22 cellular contexts compared by ENCODE assay signal in genomic region chr7:37289781-37290180, GRCh38.
DNase-seq lines count a peak whose midpoint lies in the region; ATAC-seq and TF ChIP-seq lines count a peak whose summit lies in the region.
"Had no signal": no experiment of that assay in that cellular context is flagged by ENCODE, and none has a peak within 500 bp of the region (broad histone marks: within the 10 kb centered on the region; RNA-seq: fewer than 3 reads in every experiment).

No MANE protein-coding gene starts in this region.

- H3K27me3 Mint-ChIP-seq in CD4-positive, alpha-beta T cell, result no peaks in the 10 kb centered on the region
- H3K27me3 Mint-ChIP-seq in IgD-negative memory B cell, result no peaks in the 10 kb centered on the region
- H3K27me3 Mint-ChIP-seq in activated B cell treated with CpG ODN at 0.5 μM for 24 hours, result no peaks in the 10 kb centered on the region
- no peaks in the 10 kb centered on the region for H3K27me3 Mint-ChIP-seq in naive thymus-derived CD8-positive, alpha-beta T cell
- peaks cover 9% of the 10 kb centered on the region for H3K27me3 Mint-ChIP-seq in type B pancreatic cell
- H3K27me3 Mint-ChIP-seq: activated CD8-positive, alpha-beta memory T cell treated with anti-CD3 and anti-CD28 coated beads, Interleukin-2, amount 10 ng/mL, durations not matched to agents 7 days and 5 days had no signal

- intact Hi-C loops in CD4-positive, alpha-beta T cell (cut with DNase I, micrococcal nuclease), result loop anchor here (2.0 to 5.0 kb wide), 3 partner anchors 13 to 203 kb away; partner anchors contain the start of gene ELMO1 (in 1 of the 2)
- intact Hi-C loops in activated B cell treated with CpG ODN at 0.5 μM for 24 hours (cut with micrococcal nuclease), result loop anchor here (5.0 to 10.0 kb wide), 2 partner anchors 223 to 545 kb away; no protein-coding TSS in a partner anchor

- TF ChIP-seq CTCF in CD4-positive, alpha-beta T cell (IDR thresholded peaks at IDR 0.05), result no peak
- TF ChIP-seq CTCF in activated B cell treated with CpG ODN at 0.5 μM for 24 hours (IDR thresholded peaks at IDR 0.05), result no peak
- no peak for TF ChIP-seq CTCF in type B pancreatic cell (conservative IDR thresholded peaks at IDR 0.05)

- peaks cover 57% of the 10 kb centered on the region for H3K4me1 Mint-ChIP-seq in CD4-positive, alpha-beta T cell (ENCODE audit: low read depth)
- H3K4me1 Mint-ChIP-seq in IgD-negative memory B cell (peaks cover 38 to 48% (median 41%) of the 10 kb centered on the region in 3 donors), activated B cell treated with CpG ODN at 0.5 μM for 24 hours (peaks cover 47% of the 10 kb centered on the region), type B pancreatic cell (ENCODE audit: unreplicated experiment) (peaks cover 8% of the 10 kb centered on the region)
- H3K4me1 Mint-ChIP-seq in naive thymus-derived CD8-positive, alpha-beta T cell, result peaks cover 8 to 47% (median 29%) of the 10 kb centered on the region in 4 donors

- H3K27me3 ChIP-seq in CD4-positive, alpha-beta T cell (ENCODE audit: control insufficient read depth, insufficient read depth, low read length), result no peaks in the 10 kb centered on the region

- no peaks in the 10 kb centered on the region for H3K9me3 Mint-ChIP-seq in CD4-positive, alpha-beta T cell
- H3K9me3 Mint-ChIP-seq in IgD-negative memory B cell (no peaks in the 10 kb centered on the region), activated B cell treated with CpG ODN at 0.5 μM for 24 hours (no peaks in the 10 kb centered on the region), type B pancreatic cell (no peaks in the 10 kb centered on the region)
- peaks cover 0 to 2% (median 0%) of the 10 kb centered on the region in 9 donors for H3K9me3 Mint-ChIP-seq in naive thymus-derived CD8-positive, alpha-beta T cell
- H3K9me3 Mint-ChIP-seq: T-helper 2 cell treated with Interferon-gamma antibody and Interleukin-4, amounts not matched to agents 5 μg/mL and 100 μg/mL, for 36 hours had no signal

- peaks cover 11% of the 10 kb centered on the region for H3K36me3 Mint-ChIP-seq in CD4-positive, alpha-beta T cell (ENCODE audit: low read depth)
- peaks cover 2% of the 10 kb centered on the region for H3K36me3 Mint-ChIP-seq in IgD-negative memory B cell
- H3K36me3 Mint-ChIP-seq in activated B cell treated with CpG ODN at 0.5 μM for 24 hours (ENCODE audit: low read depth), result peaks cover 4% of the 10 kb centered on the region
- H3K36me3 Mint-ChIP-seq in naive thymus-derived CD8-positive, alpha-beta T cell, result peaks cover 0 to 5% (median 2%) of the 10 kb centered on the region in 3 donors
- H3K36me3 Mint-ChIP-seq in type B pancreatic cell, result no peaks in the 10 kb centered on the region

- no peak for DNase-seq in CD4-positive, alpha-beta T cell
- no peak for DNase-seq in activated B cell treated with CpG ODN at 0.5 μM for 24 hours
- DNase-seq in naive thymus-derived CD8-positive, alpha-beta T cell, result no peak
- DNase-seq in type B pancreatic cell (ENCODE audit: extremely low spot score, unreplicated experiment), result no peak
- DNase-seq: activated CD4-positive, CD25-positive, alpha-beta regulatory T cell treated with anti-CD3 and anti-CD28 coated beads, Interleukin-2, amount 50 U/mL, for 72 hours; activated CD8-positive, alpha-beta memory T cell treated with anti-CD3 and anti-CD28 coated beads, Interleukin-2, amount 10 ng/mL, durations not matched to agents 7 days and 5 days; activated effector memory CD4-positive, alpha-beta T cell treated with Interleukin-2 at 50 U/mL for 16 hours; AML-193; aorta; GDM1; left cardiac atrium; mucosa of descending colon; NCI-H2029 treated with DMSO at 0.1 percent for 48 hours; NCI-H510A; Right ventricle myocardium superior had no signal

- no peak for ATAC-seq in CD4-positive, alpha-beta T cell (ENCODE audit: poor library complexity)
- ATAC-seq in activated B cell treated with CpG ODN at 0.5 μM for 24 hours (ENCODE audit: low read depth), result no peak
- ATAC-seq in naive thymus-derived CD8-positive, alpha-beta T cell, result no peak
- no peak for ATAC-seq in HG02884 (IDR thresholded peaks at IDR 0.05; ENCODE audit: unreplicated experiment)
- ATAC-seq in HG03457 (IDR thresholded peaks at IDR 0.05; ENCODE audit: unreplicated experiment), result no peak
- ATAC-seq: activated CD8-positive, alpha-beta memory T cell treated with anti-CD3 and anti-CD28 coated beads, Interleukin-2, amount 10 ng/mL, durations not matched to agents 7 days and 5 days; GM12878; HCT116; mucosa of descending colon; sciatic nerve had no signal

- H3K27ac ChIP-seq in CD4-positive, alpha-beta T cell (ENCODE audit: low read depth, low read length), result no peak overlapping the region

- POLR2A ChIA-PET in CD4-positive, alpha-beta T cell (lab: Charles Lee), result interaction anchor here (1.0 to 1.4 kb wide), 2 partner anchors 26 to 159 kb away, joined by 3 to 4 read pairs; no protein-coding TSS in a partner anchor
- POLR2A ChIA-PET in activated B cell treated with CpG ODN at 0.5 μM for 24 hours (lab: Charles Lee), result interaction anchor here (1.1 kb wide), 1 partner anchor 157 kb away, joined by 4 read pairs; no protein-coding TSS in a partner anchor
- POLR2A ChIA-PET in naive thymus-derived CD8-positive, alpha-beta T cell (lab: Charles Lee), result interaction anchor here (0.9 to 1.6 kb wide), 2 partner anchors 20 to 159 kb away, joined by 3 to 10 read pairs; partner anchors contain the start of gene ELMO1

- peak overlapping the region; percentile 75 for H3K27ac Mint-ChIP-seq in CD4-positive, alpha-beta T cell
- H3K27ac Mint-ChIP-seq in IgD-negative memory B cell (peak overlapping the region; percentile 25 to 65 (median 39)), activated B cell treated with CpG ODN at 0.5 μM for 24 hours (peak overlapping the region; percentile 22), type B pancreatic cell (no peak overlapping the region)
- H3K27ac Mint-ChIP-seq in naive thymus-derived CD8-positive, alpha-beta T cell, result peak overlapping the region in 9 of 10 donors; percentile 31 to 84 (median 52)
- H3K27ac Mint-ChIP-seq: activated CD8-positive, alpha-beta memory T cell treated with anti-CD3 and anti-CD28 coated beads, Interleukin-2, amount 10 ng/mL, durations not matched to agents 7 days and 5 days; T-helper 2 cell treated with Interferon-gamma antibody and Interleukin-4, amounts not matched to agents 5 μg/mL and 100 μg/mL, for 36 hours had no signal

- H3K9me3 ChIP-seq in CD4-positive, alpha-beta T cell (ENCODE audit: control insufficient read depth, low read length), result no peaks in the 10 kb centered on the region
- H3K9me3 ChIP-seq: mucosa of descending colon had no signal

- no peak overlapping the region for H3K4me3 Mint-ChIP-seq in CD4-positive, alpha-beta T cell
- H3K4me3 Mint-ChIP-seq in IgD-negative memory B cell (no peak overlapping the region), activated B cell treated with CpG ODN at 0.5 μM for 24 hours (no peak overlapping the region), type B pancreatic cell (no peak overlapping the region)
- no peak overlapping the region for H3K4me3 Mint-ChIP-seq in naive thymus-derived CD8-positive, alpha-beta T cell
- H3K4me3 Mint-ChIP-seq: activated CD8-positive, alpha-beta memory T cell treated with anti-CD3 and anti-CD28 coated beads, Interleukin-2, amount 10 ng/mL, durations not matched to agents 7 days and 5 days; T-helper 2 cell treated with Interferon-gamma antibody and Interleukin-4, amounts not matched to agents 5 μg/mL and 100 μg/mL, for 36 hours had no signal

- CTCF ChIA-PET in CD4-positive, alpha-beta T cell (lab: Charles Lee), result interaction anchor here (1.0 to 2.1 kb wide), 4 partner anchors 14 to 222 kb away, joined by 3 to 4 read pairs (median 3); no protein-coding TSS in a partner anchor
- CTCF ChIA-PET in activated B cell treated with CpG ODN at 0.5 μM for 24 hours (lab: Charles Lee), result interaction anchor here (0.7 to 1.8 kb wide), 3 partner anchors 64 to 206 kb away, joined by 3 to 4 read pairs (median 3); no protein-coding TSS in a partner anchor
